Comparison of ENCODE assay signal across 13 cellular contexts in the genomic region with DNA sequence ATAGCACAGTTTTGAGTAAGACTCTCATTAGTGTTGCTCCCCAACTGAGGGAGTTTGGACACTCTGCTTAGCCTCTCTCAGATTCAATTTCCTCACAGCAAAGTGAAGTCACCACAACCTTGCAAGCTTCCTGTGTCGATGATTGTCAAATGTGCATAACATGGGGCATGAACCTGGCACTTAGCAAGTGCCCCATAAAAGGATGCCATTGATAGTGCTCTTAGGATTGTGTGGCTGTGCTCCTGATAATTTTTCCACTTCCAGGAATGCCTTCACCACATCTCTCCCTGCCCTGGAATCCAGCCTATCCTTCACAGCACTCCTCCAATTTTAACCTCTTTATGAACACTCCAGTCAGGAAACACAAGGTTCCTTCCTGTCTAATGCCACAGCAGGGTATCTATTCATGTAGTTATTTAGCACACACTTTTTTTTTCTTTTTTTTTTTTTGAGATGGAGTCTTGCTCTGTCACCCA.
A peak's percentile ranks its signal among the peaks of the same experiment; 100 is the strongest.
DNase-seq lines count a peak whose midpoint lies in the region; ATAC-seq and FAIRE-seq lines count a peak whose summit lies in the region.
"Had no signal": no experiment of that assay in that cellular context is flagged by ENCODE, and none has a peak within 500 bp of the region (broad histone marks: within the 10 kb centered on the region; RNA-seq: fewer than 3 reads in every experiment).

No MANE protein-coding gene starts in this region.

- H3K4me3 Mint-ChIP-seq in activated naive CD8-positive, alpha-beta T cell, result peak overlapping the region; percentile 5
- H3K4me3 Mint-ChIP-seq in activated naive CD8-positive, alpha-beta T cell treated with anti-CD3 and anti-CD28 coated beads, Interleukin-2, amount 50 U/mL, for 24 hours, result no peak overlapping the region

- peaks cover 9% of the 10 kb centered on the region for H3K36me3 Mint-ChIP-seq in activated naive CD8-positive, alpha-beta T cell
- peaks cover 6% of the 10 kb centered on the region for H3K36me3 Mint-ChIP-seq in activated naive CD8-positive, alpha-beta T cell treated with anti-CD3 and anti-CD28 coated beads, Interleukin-2, amount 50 U/mL, for 24 hours (ENCODE audit: low read depth)

- H3K4me3 ChIP-seq in small intestine (ENCODE audit: low read depth in 1 of 2, low read length in 2 of 2), result no peak overlapping the region

- H3K4me1 Mint-ChIP-seq in activated naive CD8-positive, alpha-beta T cell (ENCODE audit: low read depth), result peaks cover 25% of the 10 kb centered on the region
- H3K4me1 Mint-ChIP-seq in activated naive CD8-positive, alpha-beta T cell treated with anti-CD3 and anti-CD28 coated beads, Interleukin-2, amount 50 U/mL, for 24 hours, result peaks cover 33% of the 10 kb centered on the region

- DNase-seq in activated naive CD8-positive, alpha-beta T cell treated with anti-CD3 and anti-CD28 coated beads, Interleukin-2, amount 50 U/mL, for 24 hours, result no peak
- DNase-seq in amniotic epithelial cell (ENCODE audit: low read depth) (peak; percentile 10), small intestine (peak; percentile 17), left lobe of liver (ENCODE audit: low spot score) (no peak)
- DNase-seq: activated effector memory CD4-positive, alpha-beta T cell treated with anti-CD3 and anti-CD28 coated beads, Interleukin-2, amount 50 U/mL, for 16 hours; kidney glomerular epithelial cell; NCI-H526 treated with DMSO at 0.1 percent for 48 hours had no signal

- peaks cover 0 to 2% of the 10 kb centered on the region in 2 donors for H3K4me1 ChIP-seq in small intestine (ENCODE audit: control insufficient read depth in 2 of 2, insufficient read depth in 1 of 2, low read depth in 1 of 2, low read length in 1 of 2)

- 60 to 87% (median 73%) methylated on average over 1 of the region's 1 CpG for WGBS in small intestine, 3 donors

- H3K27ac Mint-ChIP-seq in activated naive CD8-positive, alpha-beta T cell, result peak overlapping the region; percentile 38
- H3K27ac Mint-ChIP-seq in activated naive CD8-positive, alpha-beta T cell treated with anti-CD3 and anti-CD28 coated beads, Interleukin-2, amount 50 U/mL, for 24 hours, result no peak overlapping the region
- H3K27ac Mint-ChIP-seq: progenitor cell of endocrine pancreas had no signal

- no peak overlapping the region for H3K27ac ChIP-seq in small intestine (ENCODE audit: low read depth in 1 of 2, low read length in 1 of 2)
- H3K27ac ChIP-seq: epithelial cell of prostate had no signal

- H3K9me3 ChIP-seq in small intestine (ENCODE audit: control insufficient read depth, low read depth), result peaks cover 1% of the 10 kb centered on the region

- H3K27me3 Mint-ChIP-seq in activated naive CD8-positive, alpha-beta T cell, result no peaks in the 10 kb centered on the region
- no peaks in the 10 kb centered on the region for H3K27me3 Mint-ChIP-seq in activated naive CD8-positive, alpha-beta T cell treated with anti-CD3 and anti-CD28 coated beads, Interleukin-2, amount 50 U/mL, for 24 hours
- H3K27me3 Mint-ChIP-seq: progenitor cell of endocrine pancreas had no signal

- peaks cover 0 to 1% of the 10 kb centered on the region in 2 donors for H3K36me3 ChIP-seq in small intestine (ENCODE audit: control insufficient read depth in 2 of 2, insufficient read depth in 2 of 2, low read length in 2 of 2)

- ATAC-seq in activated naive CD8-positive, alpha-beta T cell treated with anti-CD3 and anti-CD28 coated beads, Interleukin-2, amount 50 U/mL, for 24 hours, result no peak
- ATAC-seq in HG02623 (IDR thresholded peaks at IDR 0.05; ENCODE audit: unreplicated experiment), result peak; percentile 40
- no peak for ATAC-seq in left lobe of liver
- no peak for ATAC-seq in GM21825 (IDR thresholded peaks at IDR 0.05; ENCODE audit: unreplicated experiment)
- ATAC-seq in GM21381 (IDR thresholded peaks at IDR 0.05; ENCODE audit: unreplicated experiment), result no peak

- FAIRE-seq in small intestine (lab: Jason Lieb, UNC), result no peak

- no peaks in the 10 kb centered on the region for H3K27me3 ChIP-seq in small intestine (ENCODE audit: control insufficient read depth in 2 of 2, insufficient read depth in 2 of 2, low read length in 2 of 2)

- no peaks in the 10 kb centered on the region for H3K9me3 Mint-ChIP-seq in activated naive CD8-positive, alpha-beta T cell (ENCODE audit: low read depth)
- no peaks in the 10 kb centered on the region for H3K9me3 Mint-ChIP-seq in activated naive CD8-positive, alpha-beta T cell treated with anti-CD3 and anti-CD28 coated beads, Interleukin-2, amount 50 U/mL, for 24 hours

Comparison
In these comparisons a context has a peak if more than half of its experiments do, and no peak if none do; other contexts are left out.
1. DNase-seq: peak in amniotic epithelial cell (single experiment) and small intestine (single experiment); none in activated naive CD8-positive, alpha-beta T cell treated with anti-CD3 and anti-CD28 coated beads, Interleukin-2, amount 50 U/mL, for 24 hours (single experiment) and left lobe of liver (single experiment).